6 cellular contexts compared by ENCODE assay signal in genomic region chr19:19627442-19627715, GRCh38. TPM values are rescaled to one million over a fixed set of nuclear protein-coding genes. Genes with fewer than 3 reads are reported as not detected.
DNase-seq lines count a peak whose midpoint lies in the region; ATAC-seq and TF ChIP-seq lines count a peak whose summit lies in the region.

No MANE protein-coding gene starts in this region.

- H3K36me3 Mint-ChIP-seq in activated T-helper 1 cell treated with anti-CD3 and anti-CD28 coated beads, Interleukin-12 subunit alpha, Interleukin-12 subunit beta, Interleukin-2, Interleukin-4 antibody, amounts not matched to agents 30 ng/mL and 10 ng/mL and 1 ng/mL, durations not matched to agents 14 hours and 24 hours and 36 hours (ENCODE audit: low read depth) = peaks cover 33% of the 10 kb centered on the region
- H3K36me3 Mint-ChIP-seq in naive thymus-derived CD8-positive, alpha-beta T cell = peaks cover 0 to 50% (median 10%) of the 10 kb centered on the region in 3 donors

- intact Hi-C loops in activated T-helper 1 cell treated with anti-CD3 and anti-CD28 coated beads, Interleukin-12 subunit alpha, Interleukin-12 subunit beta, Interleukin-2, Interleukin-4 antibody, amounts not matched to agents 30 ng/mL and 10 ng/mL and 1 ng/mL, durations not matched to agents 14 hours and 24 hours and 36 hours (cut with micrococcal nuclease) = loop anchor here (1.0 kb wide), 2 partner anchors 9 to 15 kb away; partner anchors contain the start of gene PBX4

- H3K27me3 Mint-ChIP-seq in activated T-helper 1 cell treated with anti-CD3 and anti-CD28 coated beads, Interleukin-12 subunit alpha, Interleukin-12 subunit beta, Interleukin-2, Interleukin-4 antibody, amounts not matched to agents 30 ng/mL and 10 ng/mL and 1 ng/mL, durations not matched to agents 14 hours and 24 hours and 36 hours (ENCODE audit: insufficient read depth) = no peaks in the 10 kb centered on the region
- no peaks in the 10 kb centered on the region for H3K27me3 Mint-ChIP-seq in naive thymus-derived CD8-positive, alpha-beta T cell

- H3K9me3 Mint-ChIP-seq in activated T-helper 1 cell treated with anti-CD3 and anti-CD28 coated beads, Interleukin-12 subunit alpha, Interleukin-12 subunit beta, Interleukin-2, Interleukin-4 antibody, amounts not matched to agents 30 ng/mL and 10 ng/mL and 1 ng/mL, durations not matched to agents 14 hours and 24 hours and 36 hours = no peaks in the 10 kb centered on the region
- H3K9me3 Mint-ChIP-seq in naive thymus-derived CD8-positive, alpha-beta T cell = no peaks in the 10 kb centered on the region

- H3K27ac Mint-ChIP-seq in activated T-helper 1 cell treated with anti-CD3 and anti-CD28 coated beads, Interleukin-12 subunit alpha, Interleukin-12 subunit beta, Interleukin-2, Interleukin-4 antibody, amounts not matched to agents 30 ng/mL and 10 ng/mL and 1 ng/mL, durations not matched to agents 14 hours and 24 hours and 36 hours = peak overlapping the region; percentile 96
- peak overlapping the region; percentile 93 to 99 (median 96) for H3K27ac Mint-ChIP-seq in naive thymus-derived CD8-positive, alpha-beta T cell

- peaks cover 20% of the 10 kb centered on the region for H3K4me1 Mint-ChIP-seq in activated T-helper 1 cell treated with anti-CD3 and anti-CD28 coated beads, Interleukin-12 subunit alpha, Interleukin-12 subunit beta, Interleukin-2, Interleukin-4 antibody, amounts not matched to agents 30 ng/mL and 10 ng/mL and 1 ng/mL, durations not matched to agents 14 hours and 24 hours and 36 hours (ENCODE audit: low read depth)
- H3K4me1 Mint-ChIP-seq in naive thymus-derived CD8-positive, alpha-beta T cell = peaks cover 15 to 43% (median 27%) of the 10 kb centered on the region in 4 donors

- no peak for DNase-seq in activated T-helper 1 cell treated with anti-CD3 and anti-CD28 coated beads, Interleukin-12 subunit alpha, Interleukin-12 subunit beta, Interleukin-2, Interleukin-4 antibody, amounts not matched to agents 30 ng/mL and 10 ng/mL and 1 ng/mL, durations not matched to agents 14 hours and 24 hours and 36 hours (ENCODE audit: low spot score)
- DNase-seq in naive thymus-derived CD8-positive, alpha-beta T cell = peak in 3 of 10 donors; percentile 22 to 47 (median 44)
- DNase-seq in RPMI8226 (no peak), foreskin melanocyte (no peak)

- H3K4me3 Mint-ChIP-seq in activated T-helper 1 cell treated with anti-CD3 and anti-CD28 coated beads, Interleukin-12 subunit alpha, Interleukin-12 subunit beta, Interleukin-2, Interleukin-4 antibody, amounts not matched to agents 30 ng/mL and 10 ng/mL and 1 ng/mL, durations not matched to agents 14 hours and 24 hours and 36 hours = peak overlapping the region; percentile 87
- H3K4me3 Mint-ChIP-seq in naive thymus-derived CD8-positive, alpha-beta T cell = peak overlapping the region; percentile 85 to 99 (median 98)

- ATAC-seq in naive thymus-derived CD8-positive, alpha-beta T cell = peak; percentile 6 to 7
- ATAC-seq in GM21825 (IDR thresholded peaks at IDR 0.05; ENCODE audit: unreplicated experiment) = no peak

- peak overlapping the region; percentile 79 for H3K4me3 ChIP-seq in GM12875 (ENCODE audit: low read depth, low read length)

- TF ChIP-seq CTCF in GM12875 (IDR thresholded peaks at IDR 0.05; ENCODE audit: borderline replicate concordance, insufficient read depth, low read depth, low read length) = no peak

- POLR2A ChIA-PET in naive thymus-derived CD8-positive, alpha-beta T cell (lab: Charles Lee) = interaction anchor here (0.7 to 4.2 kb wide), 12 partner anchors 8 to 95 kb away, joined by 3 to 47 read pairs (median 5); partner anchors contain the start of genes ATP13A1, GMIP, PBX4 and ZNF101

RNA-seq across cellular contexts. Expression of gene LPAR2, which starts 0.6 kb away (rescaled TPM):
- total RNA-seq in activated T-helper 1 cell treated with anti-CD3 and anti-CD28 coated beads, Interleukin-12 subunit alpha, Interleukin-12 subunit beta, Interleukin-2, Interleukin-4 antibody, amounts not matched to agents 30 ng/mL and 10 ng/mL and 1 ng/mL, durations not matched to agents 14 hours and 24 hours and 36 hours = 25.8 and 27.4 TPM in 2 replicates
- total RNA-seq in naive thymus-derived CD8-positive, alpha-beta T cell = 10 to 100 TPM; 82.7 to 93.1 TPM
- polyA plus RNA-seq in naive thymus-derived CD8-positive, alpha-beta T cell = 10 to 100 TPM; 12.9 to 38.0 (median 16.7) TPM

RNA-seq across cellular contexts. Expression of gene PBX4, which starts 8.9 kb away (rescaled TPM):
- 28.0 and 29.6 TPM in 2 replicates for total RNA-seq in activated T-helper 1 cell treated with anti-CD3 and anti-CD28 coated beads, Interleukin-12 subunit alpha, Interleukin-12 subunit beta, Interleukin-2, Interleukin-4 antibody, amounts not matched to agents 30 ng/mL and 10 ng/mL and 1 ng/mL, durations not matched to agents 14 hours and 24 hours and 36 hours
- total RNA-seq in naive thymus-derived CD8-positive, alpha-beta T cell = 10 to 100 TPM; 46.0 to 49.4 TPM
- polyA plus RNA-seq in naive thymus-derived CD8-positive, alpha-beta T cell = 1 to 10 TPM; 2.6 to 6.9 (median 4.2) TPM

RNA-seq across cellular contexts. Expression of gene GMIP, which starts 16.1 kb away (rescaled TPM):
- 67.8 and 71.6 TPM in 2 replicates for total RNA-seq in activated T-helper 1 cell treated with anti-CD3 and anti-CD28 coated beads, Interleukin-12 subunit alpha, Interleukin-12 subunit beta, Interleukin-2, Interleukin-4 antibody, amounts not matched to agents 30 ng/mL and 10 ng/mL and 1 ng/mL, durations not matched to agents 14 hours and 24 hours and 36 hours
- 100 to 1,000 TPM; 133 to 135 TPM for total RNA-seq in naive thymus-derived CD8-positive, alpha-beta T cell
- polyA plus RNA-seq in naive thymus-derived CD8-positive, alpha-beta T cell = 10 to 100 TPM; 40.6 to 72.4 (median 41.9) TPM

RNA-seq across cellular contexts. Expression of gene ATP13A1, which starts 36.1 kb away (rescaled TPM):
- 101 and 104 TPM in 2 replicates for total RNA-seq in activated T-helper 1 cell treated with anti-CD3 and anti-CD28 coated beads, Interleukin-12 subunit alpha, Interleukin-12 subunit beta, Interleukin-2, Interleukin-4 antibody, amounts not matched to agents 30 ng/mL and 10 ng/mL and 1 ng/mL, durations not matched to agents 14 hours and 24 hours and 36 hours
- 100 to 1,000 TPM; 155 to 158 TPM for total RNA-seq in naive thymus-derived CD8-positive, alpha-beta T cell
- 10 to 100 TPM; 15.3 to 46.7 (median 20.7) TPM for polyA plus RNA-seq in naive thymus-derived CD8-positive, alpha-beta T cell

RNA-seq across cellular contexts. Expression of gene ZNF101, which starts 41.3 kb away (rescaled TPM):
- total RNA-seq in activated T-helper 1 cell treated with anti-CD3 and anti-CD28 coated beads, Interleukin-12 subunit alpha, Interleukin-12 subunit beta, Interleukin-2, Interleukin-4 antibody, amounts not matched to agents 30 ng/mL and 10 ng/mL and 1 ng/mL, durations not matched to agents 14 hours and 24 hours and 36 hours = 48.2 and 54.9 TPM in 2 replicates
- 100 to 1,000 TPM; 252 to 269 TPM for total RNA-seq in naive thymus-derived CD8-positive, alpha-beta T cell
- polyA plus RNA-seq in naive thymus-derived CD8-positive, alpha-beta T cell = 100 to 1,000 TPM in 2 of 3 donors, 10 to 100 TPM in 1; 99.7 to 144 (median 131) TPM
